8 cellular contexts compared by ENCODE assay signal in genomic region chr10:74418285-74418872, GRCh38.
A peak's percentile ranks its signal among the peaks of the same experiment; 100 is the strongest.
DNase-seq lines count a peak whose midpoint lies in the region; ATAC-seq and TF ChIP-seq lines count a peak whose summit lies in the region.

No MANE protein-coding gene starts in this region.

- no peaks in the 10 kb centered on the region for H3K36me3 Mint-ChIP-seq in T-helper 17 cell (ENCODE audit: low read depth)

- H3K27me3 ChIP-seq in body of pancreas (no peaks in the 10 kb centered on the region), Peyer's patch (no peaks in the 10 kb centered on the region)

- H3K27me3 Mint-ChIP-seq in T-helper 17 cell, result no peaks in the 10 kb centered on the region

- intact Hi-C loops in body of pancreas (cut with DNase I), result no loop called here
- intact Hi-C loops in posterior vena cava (cut with DNase I), result no loop called here

- ATAC-seq in body of pancreas, result peak; percentile 94
- ATAC-seq in T-helper 17 cell, result no peak

- H3K27ac ChIP-seq in body of pancreas (peak overlapping the region; percentile 25 to 61 (median 40)), Peyer's patch (no peak overlapping the region)

- H3K9me3 ChIP-seq in body of pancreas (no peaks in the 10 kb centered on the region), T-helper 17 cell (ENCODE audit: control insufficient read depth, low read length, poor library complexity, severe bottlenecking) (no peaks in the 10 kb centered on the region), Peyer's patch (no peaks in the 10 kb centered on the region)

- peak; percentile 98 for DNase-seq in DMS153 (lab: John Stamatoyannopoulos, UW)
- DNase-seq in NCI-H2081 treated with DMSO at 0.1 percent for 48 hours (lab: John Stamatoyannopoulos, UW), result peak; percentile 97
- peak; percentile 60 to 80 (median 73) for DNase-seq in body of pancreas
- DNase-seq in myocyte (ENCODE audit: low read depth), result peak; percentile 48
- no peak for DNase-seq in posterior vena cava (ENCODE audit: low spot score)
- no peak for DNase-seq in T-helper 17 cell
- no peak for DNase-seq in MV-4-11 (lab: John Stamatoyannopoulos, UW)
- DNase-seq in Peyer's patch, result no peak

- TF ChIP-seq POLR2A in body of pancreas (IDR thresholded peaks at IDR 0.05) (peak in 1 of 3 donors; percentile 23), Peyer's patch (IDR thresholded peaks at IDR 0.05) (no peak)

- H3K27ac Mint-ChIP-seq in T-helper 17 cell, result no peak overlapping the region

- no peak overlapping the region for H3K4me3 Mint-ChIP-seq in T-helper 17 cell

- 3 to 11% methylated on average over 4 of the region's 4 CpGs for WGBS in body of pancreas, 2 donors

- H3K4me1 Mint-ChIP-seq in T-helper 17 cell, result peaks cover 5% of the 10 kb centered on the region

- H3K4me3 ChIP-seq in body of pancreas, result no peak overlapping the region
- H3K4me3 ChIP-seq in Peyer's patch, result no peak overlapping the region

- peak in 1 of 7 experiments; percentile 4 for TF ChIP-seq CTCF in body of pancreas (IDR thresholded peaks at IDR 0.05)
- no peak for TF ChIP-seq CTCF in Peyer's patch (IDR thresholded peaks at IDR 0.05)

- H3K36me3 ChIP-seq in body of pancreas (replicated peaks in 1 of 2; ENCODE audit: insufficient read depth in 1 of 2, low read depth in 2 of 2), result no peaks in the 10 kb centered on the region
- no peaks in the 10 kb centered on the region for H3K36me3 ChIP-seq in Peyer's patch

- H3K4me1 ChIP-seq in body of pancreas (peaks cover 12% of the 10 kb centered on the region), Peyer's patch (no peaks in the 10 kb centered on the region)

Comparison
In these comparisons a context has a peak if more than half of its experiments do, and no peak if none do; other contexts are left out.
1. DNase-seq: peak in DMS153 (single experiment), NCI-H2081 treated with DMSO at 0.1 percent for 48 hours (single experiment), body of pancreas (4 of 4) and myocyte (single experiment); none in posterior vena cava (single experiment), T-helper 17 cell (0 of 3), MV-4-11 (single experiment) and Peyer's patch (0 of 3).
2. H3K27ac ChIP-seq: peak in body of pancreas (4 of 4); none in Peyer's patch (0 of 4).